9 cellular contexts compared by ENCODE assay signal in genomic region chr19:47790398-47790814, GRCh38. TPM values are rescaled to one million over a fixed set of nuclear protein-coding genes. Genes with fewer than 3 reads are reported as not detected.
DNase-seq lines count a peak whose midpoint lies in the region; ATAC-seq lines count a peak whose summit lies in the region.
"Had no signal": no experiment of that assay in that cellular context is flagged by ENCODE, and none has a peak within 500 bp of the region (broad histone marks: within the 10 kb centered on the region; RNA-seq: fewer than 3 reads in every experiment).

No MANE protein-coding gene starts in this region.

- CTCF ChIA-PET in activated naive CD4-positive, alpha-beta T cell treated with anti-CD3 and anti-CD28 coated beads for 36 hours (lab: Charles Lee), result interaction anchor here (0.7 to 2.5 kb wide), 11 partner anchors 10 to 87 kb away, joined by 3 to 10 read pairs (median 4); partner anchors contain the start of gene EHD2

- intact Hi-C loops in activated naive CD4-positive, alpha-beta T cell treated with anti-CD3 and anti-CD28 coated beads for 36 hours (cut with micrococcal nuclease), result loop anchor here (2.0 kb wide), 1 partner anchor 72 kb away; no protein-coding TSS in a partner anchor
- intact Hi-C loops in Right ventricle myocardium inferior (cut with DNase I), result no loop called here

- 0 out of 2 replicates have a peak, but pooled peaks cover 6% of the 10 kb centered on the region for H3K9me3 ChIP-seq in HUES64 (ENCODE audit: insufficient read depth, low read depth, low read length)

- H3K27me3 ChIP-seq in HUES64 (ENCODE audit: insufficient read depth, low read length), result no peaks in the 10 kb centered on the region

- H3K36me3 Mint-ChIP-seq in activated naive CD4-positive, alpha-beta T cell treated with anti-CD3 and anti-CD28 coated beads for 36 hours (ENCODE audit: low read depth), result peaks cover 4% of the 10 kb centered on the region

- H3K4me1 Mint-ChIP-seq in activated naive CD4-positive, alpha-beta T cell treated with anti-CD3 and anti-CD28 coated beads for 36 hours (ENCODE audit: low read depth), result peaks cover 5% of the 10 kb centered on the region

- 19% methylated on average over 10 of the region's 10 CpGs for WGBS in HUES64

- H3K4me3 ChIP-seq in HUES64 (ENCODE audit: low read length), result no peak overlapping the region

- peak; percentile 69 for ATAC-seq in Right ventricle myocardium inferior
- ATAC-seq in HG03039 (IDR thresholded peaks at IDR 0.05; ENCODE audit: unreplicated experiment), result no peak

- H3K27me3 Mint-ChIP-seq in activated naive CD4-positive, alpha-beta T cell treated with anti-CD3 and anti-CD28 coated beads for 36 hours (ENCODE audit: low read depth), result no peaks in the 10 kb centered on the region

- H3K4me3 Mint-ChIP-seq in activated naive CD4-positive, alpha-beta T cell treated with anti-CD3 and anti-CD28 coated beads for 36 hours, result no peak overlapping the region

- H3K9me3 Mint-ChIP-seq in activated naive CD4-positive, alpha-beta T cell treated with anti-CD3 and anti-CD28 coated beads for 36 hours, result no peaks in the 10 kb centered on the region

- peak; percentile 45 for DNase-seq in Caki2 (ENCODE audit: low read depth)
- DNase-seq in SK-MEL-5 (ENCODE audit: low read depth, low spot score), result peak; percentile 86
- DNase-seq in activated naive CD4-positive, alpha-beta T cell treated with anti-CD3 and anti-CD28 coated beads for 36 hours, result peak; percentile 90
- DNase-seq in Right ventricle myocardium inferior (ENCODE audit: missing footprints), result peak; percentile 89
- DNase-seq in pons (ENCODE audit: low spot score), result peak; percentile 65
- peak; percentile 73 for DNase-seq in ureter (ENCODE audit: low spot score)

- no peak overlapping the region for H3K9ac ChIP-seq in HUES64 (ENCODE audit: low read depth, low read length)

- H3K36me3 ChIP-seq in HUES64 (ENCODE audit: insufficient read depth, low read length), result peaks cover 6% of the 10 kb centered on the region

- H3K4me1 ChIP-seq in HUES64 (ENCODE audit: insufficient read depth, low read length), result 0 out of 2 replicates have a peak, but pooled peaks cover 3% of the 10 kb centered on the region

- in situ Hi-C loops in Caki2 (cut with HindIII; ENCODE audit: low pct_unique_long_range_greater_than_20kb, low sequenced_read_pairs), result no loop called here
- in situ Hi-C loops in SK-MEL-5 (cut with HindIII; ENCODE audit: low pct_unique_long_range_greater_than_20kb, low sequenced_read_pairs), result no loop called here

- H3K27ac ChIP-seq in HUES64 (ENCODE audit: low read depth, low read length), result peak overlapping the region; percentile 17; the same call in 1 of the 2 replicates

- H3K27ac Mint-ChIP-seq in activated naive CD4-positive, alpha-beta T cell treated with anti-CD3 and anti-CD28 coated beads for 36 hours, result no peak overlapping the region

RNA-seq across cellular contexts. Expression of gene SELENOW, which starts 11.9 kb away (rescaled TPM):
- 158 and 233 TPM in 2 replicates for total RNA-seq in Caki2 (2014; rRNA removed; shearing (Covaris generic); ENCODE audit: low replicate concordance)
- 242 TPM for polyA plus RNA-seq in HUES64 (2013, experiment 1 of 2)
- 230 TPM for polyA plus RNA-seq in HUES64 (2013, experiment 2 of 2)
- total RNA-seq in SK-MEL-5 (2014; rRNA removed; shearing (Covaris generic)), result 206 and 228 TPM in 2 replicates
- 184 and 215 TPM in 2 replicates for polyA plus RNA-seq in SK-MEL-5 (2015; cell fraction: cytosol; rRNA removed)
- polyA plus RNA-seq in SK-MEL-5 (2015; cell fraction: nucleus; rRNA removed), result 128 and 137 TPM in 2 replicates
- 100 to 1,000 TPM; 146 to 149 TPM for total RNA-seq in activated naive CD4-positive, alpha-beta T cell treated with anti-CD3 and anti-CD28 coated beads for 36 hours
- 1,425 TPM for total RNA-seq in Right ventricle myocardium inferior
- total RNA-seq in ureter, result 404 TPM

RNA-seq across cellular contexts. Expression of gene TPRX1, which starts 13.9 kb away (rescaled TPM):
- not detected in 2 replicates for total RNA-seq in Caki2 (2014; rRNA removed; shearing (Covaris generic); ENCODE audit: low replicate concordance)
- polyA plus RNA-seq in HUES64 (2013, experiment 1 of 2), result not detected
- not detected for polyA plus RNA-seq in HUES64 (2013, experiment 2 of 2)
- not detected in 2 replicates for total RNA-seq in SK-MEL-5 (2014; rRNA removed; shearing (Covaris generic))
- polyA plus RNA-seq in SK-MEL-5 (2015; cell fraction: cytosol; rRNA removed), result not detected in 2 replicates
- polyA plus RNA-seq in SK-MEL-5 (2015; cell fraction: nucleus; rRNA removed), result not detected in 2 replicates
- total RNA-seq in activated naive CD4-positive, alpha-beta T cell treated with anti-CD3 and anti-CD28 coated beads for 36 hours, result not detected
- not detected for total RNA-seq in Right ventricle myocardium inferior
- not detected for total RNA-seq in ureter
- total RNA-seq: T-helper 2 cell treated with Interferon-gamma antibody and Interleukin-4, amounts not matched to agents 100 ng/mL and 5 ng/mL, for 36 hours had no signal

RNA-seq across cellular contexts. Expression of gene CRX, which starts 31.3 kb away (rescaled TPM):
- not detected in 2 replicates for total RNA-seq in Caki2 (2014; rRNA removed; shearing (Covaris generic); ENCODE audit: low replicate concordance)
- 0.15 TPM for polyA plus RNA-seq in HUES64 (2013, experiment 1 of 2)
- not detected for polyA plus RNA-seq in HUES64 (2013, experiment 2 of 2)
- total RNA-seq in SK-MEL-5 (2014; rRNA removed; shearing (Covaris generic)), result not detected in 2 replicates
- polyA plus RNA-seq in SK-MEL-5 (2015; cell fraction: cytosol; rRNA removed), result not detected in 2 replicates
- polyA plus RNA-seq in SK-MEL-5 (2015; cell fraction: nucleus; rRNA removed), result not detected in 2 replicates
- total RNA-seq in activated naive CD4-positive, alpha-beta T cell treated with anti-CD3 and anti-CD28 coated beads for 36 hours, result not detected
- not detected for total RNA-seq in Right ventricle myocardium inferior
- not detected for total RNA-seq in ureter
- total RNA-seq: T-helper 2 cell treated with Interferon-gamma antibody and Interleukin-4, amounts not matched to agents 100 ng/mL and 5 ng/mL, for 36 hours had no signal

RNA-seq across cellular contexts. Expression of gene NOP53, which starts 45.1 kb away (rescaled TPM):
- total RNA-seq in Caki2 (2014; rRNA removed; shearing (Covaris generic); ENCODE audit: low replicate concordance), result 535 and 553 TPM in 2 replicates
- polyA plus RNA-seq in HUES64 (2013, experiment 1 of 2), result 205 TPM
- 209 TPM for polyA plus RNA-seq in HUES64 (2013, experiment 2 of 2)
- 98.2 and 120 TPM in 2 replicates for total RNA-seq in SK-MEL-5 (2014; rRNA removed; shearing (Covaris generic))
- polyA plus RNA-seq in SK-MEL-5 (2015; cell fraction: cytosol; rRNA removed), result 311 and 382 TPM in 2 replicates
- 117 and 163 TPM in 2 replicates for polyA plus RNA-seq in SK-MEL-5 (2015; cell fraction: nucleus; rRNA removed)
- 100 to 1,000 TPM; 274 to 300 TPM for total RNA-seq in activated naive CD4-positive, alpha-beta T cell treated with anti-CD3 and anti-CD28 coated beads for 36 hours
- total RNA-seq in Right ventricle myocardium inferior (172 TPM), ureter (450 TPM)
